19 cellular contexts compared by ENCODE assay signal in genomic region chr3:15253023-15253697, GRCh38. TPM values are rescaled to one million over a fixed set of nuclear protein-coding genes. Genes with fewer than 3 reads are reported as not detected.
DNase-seq lines count a peak whose midpoint lies in the region; TF ChIP-seq lines count a peak whose summit lies in the region.
"Had no signal": no experiment of that assay in that cellular context is flagged by ENCODE, and none has a peak within 500 bp of the region (broad histone marks: within the 10 kb centered on the region; RNA-seq: fewer than 3 reads in every experiment).

No MANE protein-coding gene starts in this region.

- no peaks in the 10 kb centered on the region for H4K20me1 ChIP-seq in smooth muscle cell (ENCODE audit: low read depth)

- DNase-seq in T-helper 1 cell (no peak), chondrocyte (ENCODE audit: low spot score) (no peak), smooth muscle cell (lab: John Stamatoyannopoulos, UW; ENCODE audit: unreplicated experiment) (no peak), SKM-1 (lab: John Stamatoyannopoulos, UW; ENCODE audit: unreplicated experiment) (no peak), COLO829 (ENCODE audit: low spot score) (no peak), anterior cingulate cortex (lab: John Stamatoyannopoulos, UW) (no peak)
- DNase-seq in T-helper 2 cell treated with Interferon-gamma antibody and Interleukin-4, amounts not matched to agents 5 μg/mL and 100 μg/mL, for 36 hours (ENCODE audit: low spot score), result no peak
- DNase-seq: activated naive CD8-positive, alpha-beta T cell treated with anti-CD3 and anti-CD28 coated beads, Interleukin-2, amount 10 ng/mL, durations not matched to agents 7 days and 5 days; foreskin fibroblast; NCI-H1436; SHP77 treated with DMSO at 0.1 percent for 48 hours; stomach had no signal

- H3F3A ChIP-seq in smooth muscle cell (ENCODE audit: low read depth), result peaks cover 7% of the 10 kb centered on the region

- H2AFZ ChIP-seq in smooth muscle cell (ENCODE audit: low read depth), result no peak overlapping the region
- H2AFZ ChIP-seq: hepatocyte, parathyroid adenoma had no signal

- H3K36me3 Mint-ChIP-seq in T-helper 1 cell treated with Interleukin-12 subunit alpha and Interleukin-12 subunit beta and Interleukin-4 antibody, amounts not matched to agents 30 μg/mL and 1 μg/mL, for 36 hours (ENCODE audit: low read depth), result peaks cover 38% of the 10 kb centered on the region
- H3K36me3 Mint-ChIP-seq in T-helper 2 cell treated with Interferon-gamma antibody and Interleukin-4, amounts not matched to agents 5 μg/mL and 100 μg/mL, for 36 hours (ENCODE audit: low read depth), result peaks cover 54% of the 10 kb centered on the region
- peaks cover 42% of the 10 kb centered on the region for H3K36me3 Mint-ChIP-seq in chondrocyte (ENCODE audit: low read depth)

- no peak overlapping the region for H3K4me3 Mint-ChIP-seq in T-helper 1 cell treated with Interleukin-12 subunit alpha and Interleukin-12 subunit beta and Interleukin-4 antibody, amounts not matched to agents 30 μg/mL and 1 μg/mL, for 36 hours
- no peak overlapping the region for H3K4me3 Mint-ChIP-seq in T-helper 2 cell treated with Interferon-gamma antibody and Interleukin-4, amounts not matched to agents 5 μg/mL and 100 μg/mL, for 36 hours
- H3K4me3 Mint-ChIP-seq in chondrocyte (ENCODE audit: unreplicated experiment), result no peak overlapping the region
- H3K4me3 Mint-ChIP-seq: activated naive CD8-positive, alpha-beta T cell treated with anti-CD3 and anti-CD28 coated beads, Interleukin-2, amount 10 ng/mL, durations not matched to agents 7 days and 5 days; WTC11 had no signal

- TF ChIP-seq CTCF in chondrocyte (IDR thresholded peaks at IDR 0.05), result no peak
- no peak for TF ChIP-seq CTCF in smooth muscle cell (IDR thresholded peaks at IDR 0.05; ENCODE audit: borderline replicate concordance, insufficient read depth, poor library complexity, severe bottlenecking)

- H3K36me3 ChIP-seq in smooth muscle cell (ENCODE audit: low read depth), result peaks cover 11% of the 10 kb centered on the region

- H3K4me3 ChIP-seq in smooth muscle cell, result no peak overlapping the region
- H3K4me3 ChIP-seq: hepatocyte, lung, stomach had no signal

- H3K4me1 ChIP-seq in smooth muscle cell (ENCODE audit: low read depth), result no peaks in the 10 kb centered on the region
- H3K4me1 ChIP-seq: parathyroid adenoma, stomach had no signal

- no peak overlapping the region for H3K9ac ChIP-seq in smooth muscle cell (ENCODE audit: low read depth)
- H3K9ac ChIP-seq: parathyroid adenoma had no signal

- peaks cover 15% of the 10 kb centered on the region for H3K4me1 Mint-ChIP-seq in T-helper 1 cell treated with Interleukin-12 subunit alpha and Interleukin-12 subunit beta and Interleukin-4 antibody, amounts not matched to agents 30 μg/mL and 1 μg/mL, for 36 hours (ENCODE audit: low read depth)
- peaks cover 12% of the 10 kb centered on the region for H3K4me1 Mint-ChIP-seq in T-helper 2 cell treated with Interferon-gamma antibody and Interleukin-4, amounts not matched to agents 5 μg/mL and 100 μg/mL, for 36 hours (ENCODE audit: low read depth)
- H3K4me1 Mint-ChIP-seq in chondrocyte (ENCODE audit: low read depth), result no peaks in the 10 kb centered on the region
- H3K4me1 Mint-ChIP-seq: WTC11 had no signal

- no peaks in the 10 kb centered on the region for H3K27me3 ChIP-seq in smooth muscle cell (ENCODE audit: low read depth)
- H3K27me3 ChIP-seq: hepatocyte, stomach had no signal

- H3K27me3 Mint-ChIP-seq in T-helper 1 cell treated with Interleukin-12 subunit alpha and Interleukin-12 subunit beta and Interleukin-4 antibody, amounts not matched to agents 30 μg/mL and 1 μg/mL, for 36 hours (ENCODE audit: low read depth), result no peaks in the 10 kb centered on the region
- H3K27me3 Mint-ChIP-seq in T-helper 2 cell treated with Interferon-gamma antibody and Interleukin-4, amounts not matched to agents 5 μg/mL and 100 μg/mL, for 36 hours (ENCODE audit: low read depth), result no peaks in the 10 kb centered on the region
- H3K27me3 Mint-ChIP-seq in chondrocyte (ENCODE audit: low read depth), result no peaks in the 10 kb centered on the region
- H3K27me3 Mint-ChIP-seq: activated naive CD8-positive, alpha-beta T cell treated with anti-CD3 and anti-CD28 coated beads, Interleukin-2, amount 10 ng/mL, durations not matched to agents 7 days and 5 days had no signal

- no peak overlapping the region for H3K4me2 ChIP-seq in smooth muscle cell
- H3K4me2 ChIP-seq: hepatocyte had no signal

- H3K79me2 ChIP-seq in smooth muscle cell (ENCODE audit: low read depth), result no peaks in the 10 kb centered on the region
- H3K79me2 ChIP-seq: hepatocyte, parathyroid adenoma had no signal

- no peaks in the 10 kb centered on the region for H3K9me3 Mint-ChIP-seq in T-helper 1 cell treated with Interleukin-12 subunit alpha and Interleukin-12 subunit beta and Interleukin-4 antibody, amounts not matched to agents 30 μg/mL and 1 μg/mL, for 36 hours
- no peaks in the 10 kb centered on the region for H3K9me3 Mint-ChIP-seq in T-helper 2 cell treated with Interferon-gamma antibody and Interleukin-4, amounts not matched to agents 5 μg/mL and 100 μg/mL, for 36 hours
- no peaks in the 10 kb centered on the region for H3K9me3 Mint-ChIP-seq in chondrocyte (ENCODE audit: low read depth)
- H3K9me3 Mint-ChIP-seq: activated naive CD8-positive, alpha-beta T cell treated with anti-CD3 and anti-CD28 coated beads, Interleukin-2, amount 10 ng/mL, durations not matched to agents 7 days and 5 days; WTC11 had no signal

- WGBS in smooth muscle cell (ENCODE audit: low lambda C conversion rate), result 75% methylated on average over 7 of the region's 7 CpGs

- no peaks in the 10 kb centered on the region for H3K9me3 ChIP-seq in smooth muscle cell (replicated peaks; ENCODE audit: low read depth)
- H3K9me3 ChIP-seq: stomach had no signal

- H3K27ac ChIP-seq in smooth muscle cell (ENCODE audit: low read depth), result peak overlapping the region; percentile 11
- H3K27ac ChIP-seq: 22Rv1, epithelial cell of prostate, hepatocyte, parathyroid adenoma, stomach had no signal

- peak overlapping the region; percentile 63 for H3K27ac Mint-ChIP-seq in T-helper 1 cell treated with Interleukin-12 subunit alpha and Interleukin-12 subunit beta and Interleukin-4 antibody, amounts not matched to agents 30 μg/mL and 1 μg/mL, for 36 hours
- peak overlapping the region; percentile 0 for H3K27ac Mint-ChIP-seq in T-helper 2 cell treated with Interferon-gamma antibody and Interleukin-4, amounts not matched to agents 5 μg/mL and 100 μg/mL, for 36 hours
- peak overlapping the region; percentile 18 for H3K27ac Mint-ChIP-seq in chondrocyte (ENCODE audit: unreplicated experiment)
- H3K27ac Mint-ChIP-seq: activated naive CD8-positive, alpha-beta T cell treated with anti-CD3 and anti-CD28 coated beads, Interleukin-2, amount 10 ng/mL, durations not matched to agents 7 days and 5 days; WTC11 had no signal

RNA-seq across cellular contexts. Expression of gene CAPN7, which starts 47.1 kb away (rescaled TPM):
- total RNA-seq in chondrocyte (38.3 to 56.0 TPM (median 47.2 TPM) in 3 replicates), smooth muscle cell (38.7 and 45.8 TPM in 2 replicates)
- polyA plus RNA-seq in smooth muscle cell, result 20.5 and 26.0 TPM in 2 replicates

Comparison
In these comparisons a context has a peak if more than half of its experiments do, and no peak if none do; other contexts are left out.
1. H3K27ac Mint-ChIP-seq: peak in every context shown above with its lines; median percentile 63 in T-helper 1 cell treated with Interleukin-12 subunit alpha and Interleukin-12 subunit beta and Interleukin-4 antibody, amounts not matched to agents 30 μg/mL and 1 μg/mL, for 36 hours; 18 in chondrocyte; 0 in T-helper 2 cell treated with Interferon-gamma antibody and Interleukin-4, amounts not matched to agents 5 μg/mL and 100 μg/mL, for 36 hours.